13 cellular contexts compared by ENCODE assay signal in the genomic region with DNA sequence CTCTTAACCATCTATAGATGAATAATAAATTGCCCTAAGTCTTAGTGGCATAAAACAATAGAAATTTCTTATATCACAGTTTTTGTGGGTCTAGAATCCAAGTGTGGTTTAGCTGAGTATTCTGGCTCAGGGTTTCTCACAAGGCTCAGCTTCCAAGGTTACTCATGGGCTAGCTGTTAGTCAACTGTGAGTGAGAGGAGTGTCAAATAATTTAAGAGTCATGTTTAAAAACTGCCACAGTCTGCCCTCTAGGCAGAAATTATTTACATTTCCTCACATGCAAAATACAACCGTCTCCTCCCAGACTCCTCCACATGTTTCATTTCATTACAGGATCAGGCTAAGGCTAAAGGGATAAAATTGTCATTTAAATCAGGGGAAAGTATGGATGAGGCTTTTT.
A peak's percentile ranks its signal among the peaks of the same experiment; 100 is the strongest.
DNase-seq lines count a peak whose midpoint lies in the region; ATAC-seq and TF ChIP-seq lines count a peak whose summit lies in the region.
"Had no signal": no experiment of that assay in that cellular context is flagged by ENCODE, and none has a peak within 500 bp of the region (broad histone marks: within the 10 kb centered on the region; RNA-seq: fewer than 3 reads in every experiment).

No MANE protein-coding gene starts in this region.

- WGBS in endodermal cell (ENCODE audit: insufficient coverage in 1 of 2, insufficient read length in 1 of 2), 2 experiments, result 80% methylated on average over 1 of the region's 1 CpG; no CpG with 5 or more reads in 1 of the 2 experiments
- 25% methylated on average over 1 of the region's 1 CpG for WGBS in esophagus muscularis mucosa

- H3K36me3 ChIP-seq in endodermal cell (ENCODE audit: control insufficient read depth, insufficient read depth, low read length) (no peaks in the 10 kb centered on the region), esophagus muscularis mucosa (no peaks in the 10 kb centered on the region)

- CTCF ChIA-PET in AG04450 (lab: Charles Lee), result interaction anchor here (1.2 kb wide), 1 partner anchor 104 kb away, joined by 3 read pairs; no protein-coding TSS in a partner anchor
- CTCF ChIA-PET in T-cell (lab: Charles Lee), result no interaction called here

- H3K9me3 Mint-ChIP-seq in T-cell, result no peaks in the 10 kb centered on the region
- no peaks in the 10 kb centered on the region for H3K9me3 Mint-ChIP-seq in endodermal cell

- H3K27ac ChIP-seq in AG04450 (ENCODE audit: low read depth, low read length) (no peak overlapping the region), endodermal cell (ENCODE audit: low read depth, low read length) (no peak overlapping the region), esophagus muscularis mucosa (replicated peaks in 1 of 4) (no peak overlapping the region)

- no peaks in the 10 kb centered on the region for H3K4me1 Mint-ChIP-seq in T-cell
- peaks cover 5% of the 10 kb centered on the region for H3K4me1 Mint-ChIP-seq in endodermal cell
- H3K4me1 Mint-ChIP-seq: B cell, immature natural killer cell had no signal

- no peak for TF ChIP-seq POLR2A in esophagus muscularis mucosa (IDR thresholded peaks at IDR 0.05; ENCODE audit: low read depth)

- H3K4me1 ChIP-seq in endodermal cell (ENCODE audit: control insufficient read depth, insufficient read depth, low read length) (no peaks in the 10 kb centered on the region), esophagus muscularis mucosa (peaks cover 0 to 4% (median 0%) of the 10 kb centered on the region in 4 donors)

- intact Hi-C loops in esophagus muscularis mucosa (cut with DNase I), result no loop called here

- DNase-seq in AG04450 (ENCODE audit: low read depth, low spot score) (peak; percentile 76), LNCaP clone FGC (ENCODE audit: low read depth) (no peak), astrocyte of the hippocampus (ENCODE audit: low read depth, low spot score) (peak; percentile 60), hepatic stellate cell (ENCODE audit: low spot score) (peak; percentile 15), T-cell (no peak), endodermal cell (no peak), esophagus muscularis mucosa (ENCODE audit: extremely low spot score) (no peak)
- no peak for DNase-seq in activated naive CD4-positive, alpha-beta T cell (lab: John Stamatoyannopoulos, UW)
- DNase-seq: activated gamma-delta T cell; immature natural killer cell; RPMI8226; stimulated activated naive CD4-positive, alpha-beta T cell had no signal

- H3K4me3 ChIP-seq in AG04450 (ENCODE audit: low read depth, low read length) (no peak overlapping the region), LNCaP clone FGC (ENCODE audit: low read depth, low read length) (no peak overlapping the region), endodermal cell (ENCODE audit: low read length) (no peak overlapping the region), esophagus muscularis mucosa (no peak overlapping the region)

- no peak for TF ChIP-seq EP300 in esophagus muscularis mucosa (IDR thresholded peaks at IDR 0.05)

- H3K36me3 Mint-ChIP-seq in T-cell (no peaks in the 10 kb centered on the region), endodermal cell (ENCODE audit: low read depth) (no peaks in the 10 kb centered on the region)

- POLR2A ChIA-PET in AG04450 (lab: Yijun Ruan, JAX) (interaction anchor here (1.1 to 1.6 kb wide), 2 partner anchors 17 to 36 kb away, joined by 3 to 6 read pairs; no protein-coding TSS in a partner anchor), T-cell (lab: Charles Lee) (interaction anchor here (0.6 to 0.7 kb wide), 2 partner anchors 31 to 59 kb away, joined by 3 read pairs; no protein-coding TSS in a partner anchor)

- H3K4me3 Mint-ChIP-seq in T-cell, result no peak overlapping the region
- H3K4me3 Mint-ChIP-seq in endodermal cell, result no peak overlapping the region
- H3K4me3 Mint-ChIP-seq: B cell, immature natural killer cell had no signal

- no peak for ATAC-seq in T-cell (replicated peaks in 1 of 4)

- H3K27me3 Mint-ChIP-seq in T-cell, result no peaks in the 10 kb centered on the region
- no peaks in the 10 kb centered on the region for H3K27me3 Mint-ChIP-seq in endodermal cell (ENCODE audit: insufficient read depth)
- H3K27me3 Mint-ChIP-seq: B cell had no signal

- H3K9ac ChIP-seq in endodermal cell (ENCODE audit: extremely low read depth, low read length, poor library complexity, severe bottlenecking), result no peak overlapping the region

- H3K27ac Mint-ChIP-seq in T-cell (no peak overlapping the region), endodermal cell (no peak overlapping the region)
- H3K27ac Mint-ChIP-seq: B cell, immature natural killer cell had no signal

- H3K27me3 ChIP-seq in AG04450 (ENCODE audit: control insufficient read depth, insufficient read depth, low read length), result no peaks in the 10 kb centered on the region
- H3K27me3 ChIP-seq in endodermal cell (ENCODE audit: control insufficient read depth, insufficient read depth, low read length, poor library complexity, severe bottlenecking), result no peaks in the 10 kb centered on the region
- H3K27me3 ChIP-seq in esophagus muscularis mucosa, result no peaks in the 10 kb centered on the region

- TF ChIP-seq CTCF in AG04450 (IDR thresholded peaks at IDR 0.05; ENCODE audit: low read depth, low read length), result no peak
- TF ChIP-seq CTCF in LNCaP clone FGC (IDR thresholded peaks at IDR 0.05; ENCODE audit: control insufficient read depth, extremely low read depth, insufficient read depth), result peak; percentile 8; the same call in 1 of the 2 replicates
- no peak for TF ChIP-seq CTCF in endodermal cell (conservative IDR thresholded peaks at IDR 0.05)
- no peak for TF ChIP-seq CTCF in esophagus muscularis mucosa (IDR thresholded peaks at IDR 0.05)

- H3K9me3 ChIP-seq in AG04450 (ENCODE audit: control insufficient read depth, insufficient read depth, low read length) (no peaks in the 10 kb centered on the region), endodermal cell (ENCODE audit: control insufficient read depth, low read length) (no peaks in the 10 kb centered on the region), esophagus muscularis mucosa (no peaks in the 10 kb centered on the region)

Comparison
In these comparisons a context has a peak if more than half of its experiments do, and no peak if none do; other contexts are left out.
1. DNase-seq: peak in AG04450 (single experiment), astrocyte of the hippocampus (single experiment) and hepatic stellate cell (single experiment); none in LNCaP clone FGC (single experiment), T-cell (0 of 34), endodermal cell (single experiment), activated naive CD4-positive, alpha-beta T cell (0 of 4) and esophagus muscularis mucosa (single experiment).